Comparison of ENCODE assay signal across 1 cellular context in genomic region chr20:62386383-62387218, GRCh38.
A peak's percentile ranks its signal among the peaks of the same experiment; 100 is the strongest.
TF ChIP-seq lines count a peak whose summit lies in the region.

Gene RPS21, plus strand, starts transcription at chr20:62387103. Its CDS starts 236 bp downstream, at chr20:62387339.

TF ChIP-seq in HepG2, 621 proteins besides CTCF, POLR2A, EP300 and RAD21 (continued from another document and continues in another):
- peak; percentile 22; the same call in 1 of the 2 replicates for TF ChIP-seq HNF4A (CRISPR knock-in tag; IDR thresholded peaks at IDR 0.05)
- no peak for TF ChIP-seq ZNF75D (CRISPR knock-in tag; IDR thresholded peaks at IDR 0.05; ENCODE audit: borderline replicate concordance)
- TF ChIP-seq ZNF556 (CRISPR knock-in tag; IDR thresholded peaks at IDR 0.05; ENCODE audit: borderline replicate concordance), result peak; percentile 82; the same call in 1 of the 2 replicates
- peak; percentile 98 for TF ChIP-seq YEATS2 (CRISPR knock-in tag; IDR thresholded peaks at IDR 0.05; ENCODE audit: borderline replicate concordance)
- no peak for TF ChIP-seq SNRNP70 (IDR thresholded peaks at IDR 0.05; ENCODE audit: low read depth, low read length)
- TF ChIP-seq ZFX (CRISPR knock-in tag; IDR thresholded peaks at IDR 0.05; ENCODE audit: low read depth), result peak; percentile 89
- TF ChIP-seq CREBL2 (CRISPR knock-in tag; IDR thresholded peaks at IDR 0.05; ENCODE audit: borderline replicate concordance), result no peak; the same call in 1 of the 2 replicates
- TF ChIP-seq ZFAT (CRISPR knock-in tag; conservative IDR thresholded peaks at IDR 0.05), result 0 out of 2 replicates have a peak, but pooled peaks have one; percentile 70
- peak; percentile 97 for TF ChIP-seq GABPB1 (CRISPR knock-in tag; IDR thresholded peaks at IDR 0.05)
- TF ChIP-seq ZNF124 (CRISPR knock-in tag; IDR thresholded peaks at IDR 0.05), result no peak; the same call in 1 of the 2 replicates
- TF ChIP-seq, protein P1, sequence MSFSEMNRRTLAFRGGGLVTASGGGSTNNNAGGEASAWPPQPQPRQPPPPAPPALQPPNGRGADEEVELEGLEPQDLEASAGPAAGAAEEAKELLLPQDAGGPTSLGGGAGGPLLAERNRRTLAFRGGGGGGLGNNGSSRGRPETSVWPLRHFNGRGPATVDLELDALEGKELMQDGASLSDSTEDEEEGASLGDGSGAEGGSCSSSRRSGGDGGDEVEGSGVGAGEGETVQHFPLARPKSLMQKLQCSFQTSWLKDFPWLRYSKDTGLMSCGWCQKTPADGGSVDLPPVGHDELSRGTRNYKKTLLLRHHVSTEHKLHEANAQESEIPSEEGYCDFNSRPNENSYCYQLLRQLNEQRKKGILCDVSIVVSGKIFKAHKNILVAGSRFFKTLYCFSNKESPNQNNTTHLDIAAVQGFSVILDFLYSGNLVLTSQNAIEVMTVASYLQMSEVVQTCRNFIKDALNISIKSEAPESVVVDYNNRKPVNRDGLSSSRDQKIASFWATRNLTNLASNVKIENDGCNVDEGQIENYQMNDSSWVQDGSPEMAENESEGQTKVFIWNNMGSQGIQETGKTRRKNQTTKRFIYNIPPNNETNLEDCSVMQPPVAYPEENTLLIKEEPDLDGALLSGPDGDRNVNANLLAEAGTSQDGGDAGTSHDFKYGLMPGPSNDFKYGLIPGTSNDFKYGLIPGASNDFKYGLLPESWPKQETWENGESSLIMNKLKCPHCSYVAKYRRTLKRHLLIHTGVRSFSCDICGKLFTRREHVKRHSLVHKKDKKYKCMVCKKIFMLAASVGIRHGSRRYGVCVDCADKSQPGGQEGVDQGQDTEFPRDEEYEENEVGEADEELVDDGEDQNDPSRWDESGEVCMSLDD (CRISPR knock-in tag; IDR thresholded peaks at IDR 0.05; ENCODE audit: borderline replicate concordance), result peak; percentile 89; the same call in 1 of the 2 replicates
- TF ChIP-seq ZNF260 (CRISPR knock-in tag; IDR thresholded peaks at IDR 0.05; ENCODE audit: borderline replicate concordance, low read depth), result peak; percentile 84
- peak; percentile 14; the same call in 1 of the 2 replicates for TF ChIP-seq ZNF646 (CRISPR knock-in tag; IDR thresholded peaks at IDR 0.05)
- TF ChIP-seq ZKSCAN8 (CRISPR knock-in tag; IDR thresholded peaks at IDR 0.05; ENCODE audit: borderline replicate concordance), result no peak
- TF ChIP-seq PBX3 (CRISPR knock-in tag; IDR thresholded peaks at IDR 0.05; ENCODE audit: borderline replicate concordance), result no peak
- TF ChIP-seq SALL1 (CRISPR knock-in tag; IDR thresholded peaks at IDR 0.05), result peak; percentile 61; the same call in 1 of the 2 replicates
- no peak; the same call in none of the 2 replicates for TF ChIP-seq ZFP41 (CRISPR knock-in tag; IDR thresholded peaks at IDR 0.05; ENCODE audit: borderline replicate concordance)
- TF ChIP-seq, protein P2, sequence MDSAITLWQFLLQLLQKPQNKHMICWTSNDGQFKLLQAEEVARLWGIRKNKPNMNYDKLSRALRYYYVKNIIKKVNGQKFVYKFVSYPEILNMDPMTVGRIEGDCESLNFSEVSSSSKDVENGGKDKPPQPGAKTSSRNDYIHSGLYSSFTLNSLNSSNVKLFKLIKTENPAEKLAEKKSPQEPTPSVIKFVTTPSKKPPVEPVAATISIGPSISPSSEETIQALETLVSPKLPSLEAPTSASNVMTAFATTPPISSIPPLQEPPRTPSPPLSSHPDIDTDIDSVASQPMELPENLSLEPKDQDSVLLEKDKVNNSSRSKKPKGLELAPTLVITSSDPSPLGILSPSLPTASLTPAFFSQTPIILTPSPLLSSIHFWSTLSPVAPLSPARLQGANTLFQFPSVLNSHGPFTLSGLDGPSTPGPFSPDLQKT (CRISPR knock-in tag; IDR thresholded peaks at IDR 0.05; ENCODE audit: borderline replicate concordance), result no peak
- peak; percentile 96 for TF ChIP-seq ZNF543 (CRISPR knock-in tag; IDR thresholded peaks at IDR 0.05)
- TF ChIP-seq, protein P3, sequence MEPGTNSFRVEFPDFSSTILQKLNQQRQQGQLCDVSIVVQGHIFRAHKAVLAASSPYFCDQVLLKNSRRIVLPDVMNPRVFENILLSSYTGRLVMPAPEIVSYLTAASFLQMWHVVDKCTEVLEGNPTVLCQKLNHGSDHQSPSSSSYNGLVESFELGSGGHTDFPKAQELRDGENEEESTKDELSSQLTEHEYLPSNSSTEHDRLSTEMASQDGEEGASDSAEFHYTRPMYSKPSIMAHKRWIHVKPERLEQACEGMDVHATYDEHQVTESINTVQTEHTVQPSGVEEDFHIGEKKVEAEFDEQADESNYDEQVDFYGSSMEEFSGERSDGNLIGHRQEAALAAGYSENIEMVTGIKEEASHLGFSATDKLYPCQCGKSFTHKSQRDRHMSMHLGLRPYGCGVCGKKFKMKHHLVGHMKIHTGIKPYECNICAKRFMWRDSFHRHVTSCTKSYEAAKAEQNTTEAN (CRISPR knock-in tag; conservative IDR thresholded peaks at IDR 0.05), result 0 out of 2 replicates have a peak, but pooled peaks have one; percentile 41
- TF ChIP-seq ZNF431 (CRISPR knock-in tag; IDR thresholded peaks at IDR 0.05; ENCODE audit: borderline replicate concordance, low read depth), result no peak
- TF ChIP-seq ZNF24 (IDR thresholded peaks at IDR 0.05), result no peak
- TF ChIP-seq, protein P4, sequence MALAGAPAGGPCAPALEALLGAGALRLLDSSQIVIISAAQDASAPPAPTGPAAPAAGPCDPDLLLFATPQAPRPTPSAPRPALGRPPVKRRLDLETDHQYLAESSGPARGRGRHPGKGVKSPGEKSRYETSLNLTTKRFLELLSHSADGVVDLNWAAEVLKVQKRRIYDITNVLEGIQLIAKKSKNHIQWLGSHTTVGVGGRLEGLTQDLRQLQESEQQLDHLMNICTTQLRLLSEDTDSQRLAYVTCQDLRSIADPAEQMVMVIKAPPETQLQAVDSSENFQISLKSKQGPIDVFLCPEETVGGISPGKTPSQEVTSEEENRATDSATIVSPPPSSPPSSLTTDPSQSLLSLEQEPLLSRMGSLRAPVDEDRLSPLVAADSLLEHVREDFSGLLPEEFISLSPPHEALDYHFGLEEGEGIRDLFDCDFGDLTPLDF (CRISPR knock-in tag; IDR thresholded peaks at IDR 0.05), result peak; percentile 81
- TF ChIP-seq SMC3 (IDR thresholded peaks at IDR 0.05; ENCODE audit: low read length), result no peak
- TF ChIP-seq PRPF4 (IDR thresholded peaks at IDR 0.05; ENCODE audit: low read depth, low read length, poor library complexity, severe bottlenecking), result no peak
- TF ChIP-seq FOSL2 (CRISPR knock-in tag; IDR thresholded peaks at IDR 0.05), result peak; percentile 67
- TF ChIP-seq CREM (IDR thresholded peaks at IDR 0.05), result peak; percentile 78; the same call in 1 of the 2 replicates
- peak; percentile 66; the same call in 1 of the 2 replicates for TF ChIP-seq CREM (CRISPR knock-in tag; IDR thresholded peaks at IDR 0.05)
- no peak for TF ChIP-seq U2AF1 (optimal IDR thresholded peaks at IDR 0.05; ENCODE audit: low read depth, low read length)
- TF ChIP-seq ZBTB1 (CRISPR knock-in tag; IDR thresholded peaks at IDR 0.05; ENCODE audit: borderline replicate concordance), result peak; percentile 42; the same call in 1 of the 2 replicates
- TF ChIP-seq, protein P5, sequence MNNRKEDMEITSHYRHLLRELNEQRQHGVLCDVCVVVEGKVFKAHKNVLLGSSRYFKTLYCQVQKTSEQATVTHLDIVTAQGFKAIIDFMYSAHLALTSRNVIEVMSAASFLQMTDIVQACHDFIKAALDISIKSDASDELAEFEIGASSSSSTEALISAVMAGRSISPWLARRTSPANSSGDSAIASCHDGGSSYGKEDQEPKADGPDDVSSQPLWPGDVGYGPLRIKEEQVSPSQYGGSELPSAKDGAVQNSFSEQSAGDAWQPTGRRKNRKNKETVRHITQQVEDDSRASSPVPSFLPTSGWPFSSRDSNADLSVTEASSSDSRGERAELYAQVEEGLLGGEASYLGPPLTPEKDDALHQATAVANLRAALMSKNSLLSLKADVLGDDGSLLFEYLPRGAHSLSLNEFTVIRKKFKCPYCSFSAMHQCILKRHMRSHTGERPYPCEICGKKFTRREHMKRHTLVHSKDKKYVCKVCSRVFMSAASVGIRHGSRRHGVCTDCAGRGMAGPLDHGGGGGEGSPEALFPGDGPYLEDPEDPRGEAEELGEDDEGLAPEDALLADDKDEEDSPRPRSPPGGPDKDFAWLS (CRISPR knock-in tag; IDR thresholded peaks at IDR 0.05; ENCODE audit: borderline replicate concordance), result peak; percentile 95; the same call in 1 of the 2 replicates
- TF ChIP-seq ZNF629 (CRISPR knock-in tag; conservative IDR thresholded peaks at IDR 0.05), result peak; percentile 44; the same call in 1 of the 2 replicates
- no peak for TF ChIP-seq ZNF570 (CRISPR knock-in tag; IDR thresholded peaks at IDR 0.05; ENCODE audit: borderline replicate concordance)
- TF ChIP-seq HMGA1 (CRISPR knock-in tag; conservative IDR thresholded peaks at IDR 0.05), result no peak
- no peak for TF ChIP-seq BHLHE40 (IDR thresholded peaks at IDR 0.05; ENCODE audit: low read length)
- TF ChIP-seq ZNF230 (CRISPR knock-in tag; IDR thresholded peaks at IDR 0.05), result peak; percentile 94; the same call in 1 of the 2 replicates
- TF ChIP-seq ZKSCAN5 (CRISPR knock-in tag; IDR thresholded peaks at IDR 0.05), result no peak
- TF ChIP-seq ZNF737 (CRISPR knock-in tag; IDR thresholded peaks at IDR 0.05; ENCODE audit: borderline replicate concordance), result 0 out of 2 replicates have a peak, but pooled peaks have one; percentile 6
- TF ChIP-seq CCDC6 (CRISPR knock-in tag; IDR thresholded peaks at IDR 0.05), result peak; percentile 57
- TF ChIP-seq ZNF710 (CRISPR knock-in tag; IDR thresholded peaks at IDR 0.05; ENCODE audit: borderline replicate concordance), result 0 out of 2 replicates have a peak, but pooled peaks have one; percentile 78
- no peak for TF ChIP-seq GFI1 (CRISPR knock-in tag; IDR thresholded peaks at IDR 0.05; ENCODE audit: borderline replicate concordance)
- peak; percentile 84 for TF ChIP-seq ELF3 (CRISPR knock-in tag; IDR thresholded peaks at IDR 0.05)
- TF ChIP-seq, protein P6, sequence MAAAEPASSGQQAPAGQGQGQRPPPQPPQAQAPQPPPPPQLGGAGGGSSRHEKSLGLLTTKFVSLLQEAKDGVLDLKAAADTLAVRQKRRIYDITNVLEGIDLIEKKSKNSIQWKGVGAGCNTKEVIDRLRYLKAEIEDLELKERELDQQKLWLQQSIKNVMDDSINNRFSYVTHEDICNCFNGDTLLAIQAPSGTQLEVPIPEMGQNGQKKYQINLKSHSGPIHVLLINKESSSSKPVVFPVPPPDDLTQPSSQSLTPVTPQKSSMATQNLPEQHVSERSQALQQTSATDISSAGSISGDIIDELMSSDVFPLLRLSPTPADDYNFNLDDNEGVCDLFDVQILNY (CRISPR knock-in tag; conservative IDR thresholded peaks at IDR 0.05), result peak; percentile 88
- TF ChIP-seq ZNF205 (CRISPR knock-in tag; IDR thresholded peaks at IDR 0.05), result peak; percentile 82
